ENCODE assay signal across 14 cellular contexts in the genomic region with DNA sequence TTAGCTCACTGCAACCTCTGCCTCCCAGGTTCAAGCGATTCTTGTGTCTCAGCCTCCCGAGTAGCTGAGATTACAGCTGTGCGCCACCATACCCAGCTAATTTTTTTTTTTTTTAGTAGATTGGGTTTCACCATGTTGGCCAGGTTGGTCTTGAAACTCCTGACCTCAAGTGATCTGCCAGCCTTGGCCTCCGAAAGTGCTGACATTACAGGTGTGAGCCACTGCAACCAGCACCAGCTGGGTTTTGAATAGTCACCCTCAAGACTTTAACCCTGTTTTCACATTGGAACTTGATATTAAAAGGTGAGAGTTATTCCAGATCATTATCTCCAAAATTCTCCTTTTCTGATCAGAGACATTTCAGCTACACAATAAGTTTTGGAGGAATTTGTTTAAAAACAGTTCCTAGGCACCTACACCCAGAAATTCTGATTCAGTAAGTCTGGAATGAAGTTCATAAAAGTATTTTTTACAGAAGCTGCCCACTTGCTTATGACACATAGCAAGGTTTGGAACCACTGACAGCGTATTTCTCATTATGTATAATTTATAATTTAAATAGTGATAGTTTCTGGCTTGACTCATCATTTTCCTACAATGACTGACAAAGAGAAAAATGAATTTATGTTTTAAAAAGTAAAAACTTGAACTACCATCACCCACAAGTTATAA.
DNase-seq lines count a peak whose midpoint lies in the region; ATAC-seq and TF ChIP-seq lines count a peak whose summit lies in the region.
"Had no signal": no experiment of that assay in that cellular context is flagged by ENCODE, and none has a peak within 500 bp of the region (broad histone marks: within the 10 kb centered on the region; RNA-seq: fewer than 3 reads in every experiment).

No MANE protein-coding gene starts in this region.

- H3K18ac ChIP-seq in IMR-90 (ENCODE audit: low read depth, low read length) (peak overlapping the region; percentile 73; the same call in 1 of the 2 replicates), mesenchymal stem cell (ENCODE audit: low read depth in 1 of 2, low read length in 2 of 2) (no peak overlapping the region)

- H2AFZ ChIP-seq in IMR-90 (replicated peaks; ENCODE audit: low read length, poor library complexity) (no peak overlapping the region), mesenchymal stem cell (ENCODE audit: low read depth, low read length) (no peak overlapping the region)

- intact Hi-C loops in IMR-90 (cut with micrococcal nuclease) (no loop called here), spleen (cut with DNase I; ENCODE audit: low total_unique reads) (no loop called here)

- H2BK15ac ChIP-seq in IMR-90 (ENCODE audit: low read depth, low read length) (no peak overlapping the region), mesenchymal stem cell (ENCODE audit: low read depth, poor library complexity, severe bottlenecking) (no peak overlapping the region)

- H2AK9ac ChIP-seq in IMR-90 (replicated peaks; ENCODE audit: low read depth, low read length, poor library complexity), result no peak overlapping the region

- H2AK5ac ChIP-seq in IMR-90 (ENCODE audit: low read depth, low read length) (no peak overlapping the region; the same call in 1 of the 2 replicates), mesenchymal stem cell (ENCODE audit: low read length, severe bottlenecking) (peak overlapping the region; percentile 80)

- no peak for TF ChIP-seq POLR2A in IMR-90 (IDR thresholded peaks at IDR 0.05; ENCODE audit: low read depth, low read length)
- TF ChIP-seq POLR2A in spleen (IDR thresholded peaks at IDR 0.05), result no peak

- H2BK12ac ChIP-seq in mesenchymal stem cell (ENCODE audit: low read length in 2 of 2), result no peak overlapping the region

- no peak overlapping the region; the same call in 1 of the 2 replicates for H4K91ac ChIP-seq in IMR-90 (ENCODE audit: insufficient read depth, low read depth, low read length)
- H4K91ac ChIP-seq in mesenchymal stem cell (ENCODE audit: low read length), result no peak overlapping the region

- peaks cover 3 to 6% of the 10 kb centered on the region in 2 experiments; a peak in 2 of 4 replicates for H3K79me1 ChIP-seq in IMR-90 (ENCODE audit: low read depth in 1 of 2, low read length in 2 of 2)
- peaks cover 14% of the 10 kb centered on the region for H3K79me1 ChIP-seq in mesenchymal stem cell (replicated peaks; ENCODE audit: low read length, poor library complexity, severe bottlenecking)

- peak; percentile 31; the same call in 1 of the 2 replicates for ATAC-seq in IMR-90 (ENCODE audit: low read depth)
- ATAC-seq: natural killer cell treated with Interleukin-12 subunit alpha and Interleukin-12 subunit beta and Interleukin-15 and Interleukin-18, amount 100 ng/mL, for 72 hours had no signal

- no peak overlapping the region for H3K56ac ChIP-seq in IMR-90 (ENCODE audit: extremely low read depth, insufficient read depth, low read length)

- H2BK20ac ChIP-seq in IMR-90 (ENCODE audit: low read depth, low read length), result peak overlapping the region; percentile 64; the same call in 1 of the 2 replicates

- no peak overlapping the region for H3K23ac ChIP-seq in IMR-90 (ENCODE audit: low read depth, low read length)
- no peak overlapping the region for H3K23ac ChIP-seq in mesenchymal stem cell (ENCODE audit: low read length in 2 of 2)

- WGBS in IMR-90 (ENCODE audit: extremely low coverage in 2 of 2, insufficient read length in 1 of 2), 2 experiments, result no CpG with 5 or more reads among the region's 5 CpGs
- WGBS in mesenchymal stem cell, result 100% methylated on average over 4 of the region's 5 CpGs
- 81 to 92% (median 88%) methylated on average over 5 of the region's 5 CpGs for WGBS in spleen, 5 donors

- peak overlapping the region; percentile 30; the same call in 1 of the 2 replicates for H4K5ac ChIP-seq in IMR-90 (ENCODE audit: low read depth, low read length)

- TF ChIP-seq RAD21 in IMR-90 (IDR thresholded peaks at IDR 0.05; ENCODE audit: low read length), result no peak

- H3K27me3 ChIP-seq in IMR-90 (ENCODE audit: control insufficient read depth, insufficient read depth, low read length), result no peaks in the 10 kb centered on the region
- H3K27me3 ChIP-seq in brain microvascular endothelial cell (replicated peaks), result no peaks in the 10 kb centered on the region
- no peaks in the 10 kb centered on the region for H3K27me3 ChIP-seq in mesenchymal stem cell (ENCODE audit: control insufficient read depth in 1 of 2, insufficient read depth in 1 of 2, low read length in 2 of 2)
- H3K27me3 ChIP-seq in spleen (replicated peaks in 1 of 7), result no peaks in the 10 kb centered on the region
- H3K27me3 ChIP-seq: cardiac muscle cell had no signal

- TF ChIP-seq CTCF in IMR-90 (conservative IDR thresholded peaks at IDR 0.05; ENCODE audit: low read depth, low read length) (no peak), brain microvascular endothelial cell (IDR thresholded peaks at IDR 0.05; ENCODE audit: low read depth, low read length, missing control alignments) (no peak), spleen (IDR thresholded peaks at IDR 0.05 in 8 of 11, conservative IDR thresholded peaks at IDR 0.05 in 3 of 11) (no peak)

- dilution Hi-C loops in IMR-90 (cut with HindIII; ENCODE audit: low sequenced_read_pairs, unreplicated experiment), result no loop called here

- H3K14ac ChIP-seq in IMR-90 (replicated peaks; ENCODE audit: low read depth, low read length), result 0 out of 2 replicates have a peak overlapping the region, but pooled peaks have one; percentile 67
- no peak overlapping the region for H3K14ac ChIP-seq in mesenchymal stem cell (ENCODE audit: low read length in 2 of 2)

- H3K9me1 ChIP-seq in IMR-90 (ENCODE audit: insufficient read depth, low read length), result 0 out of 2 replicates have a peak, but pooled peaks cover 2% of the 10 kb centered on the region

- H3K4me1 ChIP-seq in IMR-90 (ENCODE audit: control insufficient read depth, insufficient read depth, low read length), result peaks cover 9% of the 10 kb centered on the region
- peaks cover 8% of the 10 kb centered on the region for H3K4me1 ChIP-seq in mesenchymal stem cell (ENCODE audit: control insufficient read depth, insufficient read depth, low read depth, low read length)
- no peaks in the 10 kb centered on the region for H3K4me1 ChIP-seq in spleen

- H2BK120ac ChIP-seq in IMR-90 (ENCODE audit: low read depth, low read length) (peak overlapping the region; percentile 11), mesenchymal stem cell (ENCODE audit: low read depth, low read length) (no peak overlapping the region)

- BruUV-seq in IMR-90 (replicated peaks; lab: Mats Ljungman, UMichigan), result no TSS peak

- DNase-seq in ELR (ENCODE audit: low read depth), result peak; percentile 81
- peak; percentile 62 for DNase-seq in IMR-90
- peak; percentile 26 for DNase-seq in brain microvascular endothelial cell
- DNase-seq in mesenchymal stem cell, result no peak
- no peak for DNase-seq in NCI-H2196 (lab: John Stamatoyannopoulos, UW; ENCODE audit: unreplicated experiment)
- no peak for DNase-seq in ureter (ENCODE audit: low spot score)
- DNase-seq in NCI-H2029 (lab: John Stamatoyannopoulos, UW), result no peak
- DNase-seq in spleen, result no peak
- DNase-seq: activated CD4-positive, alpha-beta T cell treated with anti-CD3 and anti-CD28 coated beads, Interleukin-2, amount 10 ng/mL, durations not matched to agents 24 days and 14 days; CD4-positive, alpha-beta memory T cell; hypothalamus; MV-4-11 had no signal

- H3K9ac ChIP-seq in IMR-90 (ENCODE audit: low read depth, low read length) (no peak overlapping the region), mesenchymal stem cell (ENCODE audit: low read length) (peak overlapping the region; percentile 33)

- H3K9me3 ChIP-seq in IMR-90 (ENCODE audit: control insufficient read depth, insufficient read depth, low read length) (no peaks in the 10 kb centered on the region), mesenchymal stem cell (ENCODE audit: control insufficient read depth, low read length) (no peaks in the 10 kb centered on the region), spleen (no peaks in the 10 kb centered on the region)

- H4K8ac ChIP-seq in IMR-90 (ENCODE audit: low read depth in 2 of 2, low read length in 2 of 2) (peak overlapping the region; percentile 56 to 67; a peak in 2 of 4 replicates), mesenchymal stem cell (ENCODE audit: low read length) (no peak overlapping the region)

- H4K20me1 ChIP-seq in IMR-90 (ENCODE audit: insufficient read depth, low read length), result no peaks in the 10 kb centered on the region

- peak overlapping the region; percentile 52; the same call in 1 of the 2 replicates for H3K4me2 ChIP-seq in IMR-90 (ENCODE audit: low read depth, low read length)
- no peak overlapping the region for H3K4me2 ChIP-seq in mesenchymal stem cell (ENCODE audit: low read length, poor library complexity, severe bottlenecking)

- in situ Hi-C loops in IMR-90 (cut with MboI; ENCODE audit: low sequenced_read_pairs), result no loop called here
- in situ Hi-C loops in brain microvascular endothelial cell (cut with HindIII; ENCODE audit: low pct_ligation_motif_present, low sequenced_read_pairs), result no loop called here

- CTCF ChIA-PET in IMR-90 (lab: Yijun Ruan, JAX), result interaction anchor here (0.6 to 0.9 kb wide), 3 partner anchors 25 to 1212 kb away, joined by 3 to 5 read pairs (median 4); no protein-coding TSS in a partner anchor

- H3K27ac ChIP-seq in IMR-90 (ENCODE audit: insufficient read depth, low read length) (no peak overlapping the region; the same call in 1 of the 2 replicates), brain microvascular endothelial cell (peak overlapping the region; percentile 46), mesenchymal stem cell (ENCODE audit: low read length, poor library complexity, severe bottlenecking) (peak overlapping the region; percentile 64), spleen (no peak overlapping the region)
- H3K27ac ChIP-seq: cardiac muscle cell had no signal

- H2BK5ac ChIP-seq in IMR-90 (ENCODE audit: low read depth, low read length, poor library complexity, severe bottlenecking), result peak overlapping the region; percentile 28
- no peak overlapping the region for H2BK5ac ChIP-seq in mesenchymal stem cell (ENCODE audit: low read depth, low read length, poor library complexity, severe bottlenecking)

- H3K4me3 ChIP-seq in IMR-90 (ENCODE audit: insufficient read depth, low read depth, low read length) (no peak overlapping the region), brain microvascular endothelial cell (ENCODE audit: low read depth, low read length) (no peak overlapping the region), mesenchymal stem cell (ENCODE audit: insufficient read depth in 1 of 2, low read depth in 1 of 2, low read length in 2 of 2) (peak overlapping the region in 1 of 2 experiments; percentile 25), spleen (no peak overlapping the region)
- H3K4me3 ChIP-seq: cardiac muscle cell had no signal

- H3K4ac ChIP-seq in IMR-90 (ENCODE audit: low read depth, low read length), result no peak overlapping the region
- no peak overlapping the region for H3K4ac ChIP-seq in mesenchymal stem cell (ENCODE audit: low read depth in 1 of 2, low read length in 2 of 2)

- H3K36me3 ChIP-seq in IMR-90 (ENCODE audit: control insufficient read depth, insufficient read depth, low read length), result no peaks in the 10 kb centered on the region
- H3K36me3 ChIP-seq in brain microvascular endothelial cell (replicated peaks), result no peaks in the 10 kb centered on the region
- H3K36me3 ChIP-seq in mesenchymal stem cell (ENCODE audit: control insufficient read depth in 1 of 2, insufficient read depth in 2 of 2, low read depth in 1 of 2, low read length in 2 of 2), result no peaks in the 10 kb centered on the region
- H3K36me3 ChIP-seq in spleen, result no peaks in the 10 kb centered on the region
- H3K36me3 ChIP-seq: cardiac muscle cell had no signal

- POLR2A ChIA-PET in IMR-90 (lab: Charles Lee; ENCODE audit: unreplicated experiment), result interaction anchor here (0.7 kb wide), 1 partner anchor 15 kb away, joined by 4 read pairs; no protein-coding TSS in a partner anchor

Comparison
In these comparisons a context has a peak if more than half of its experiments do, and no peak if none do; other contexts are left out.
1. DNase-seq: peak in ELR (single experiment), IMR-90 (single experiment) and brain microvascular endothelial cell (single experiment); none in mesenchymal stem cell (single experiment), NCI-H2196 (single experiment), ureter (single experiment), NCI-H2029 (single experiment) and spleen (single experiment).
2. H3K27ac ChIP-seq: peak in brain microvascular endothelial cell (single experiment) and mesenchymal stem cell (single experiment); none in IMR-90 (single experiment) and spleen (0 of 8).